Comparison of ENCODE assay signal across 6 cellular contexts in genomic region chr6:76839505-76839904, GRCh38.
"Had no signal": no experiment of that assay in that cellular context is flagged by ENCODE, and none has a peak within 500 bp of the region (broad histone marks: within the 10 kb centered on the region; RNA-seq: fewer than 3 reads in every experiment).

No MANE protein-coding gene starts in this region.

- DNase-seq: IMR-90, KBM-7 had no signal

- H3K4me3 ChIP-seq: K562 had no signal

- FAIRE-seq: HepG2, HTR-8/SVneo, K562 had no signal

- ATAC-seq: HepG2, K562 had no signal

- H3K27ac ChIP-seq: HL-60 had no signal
